ENCODE assay signal across 19 cellular contexts in genomic region chr9:20853866-20854265, GRCh38.
DNase-seq lines count a peak whose midpoint lies in the region; ATAC-seq and TF ChIP-seq lines count a peak whose summit lies in the region.
"Had no signal": no experiment of that assay in that cellular context is flagged by ENCODE, and none has a peak within 500 bp of the region (broad histone marks: within the 10 kb centered on the region; RNA-seq: fewer than 3 reads in every experiment).

No MANE protein-coding gene starts in this region.

- H3K4me1 ChIP-seq in PC-9 (replicated peaks; ENCODE audit: insufficient read depth) (no peaks in the 10 kb centered on the region), sigmoid colon (peaks cover 0 to 10% (median 5%) of the 10 kb centered on the region in 4 donors), heart right ventricle (no peaks in the 10 kb centered on the region)
- H3K4me1 ChIP-seq: Caco-2 had no signal

- no peaks in the 10 kb centered on the region for H3K9me3 Mint-ChIP-seq in endothelial cell (ENCODE audit: unreplicated experiment)
- peaks cover 27% of the 10 kb centered on the region for H3K9me3 Mint-ChIP-seq in osteocyte (ENCODE audit: unreplicated experiment)

- H4K20me1 ChIP-seq in PC-9 (ENCODE audit: insufficient read depth), result no peaks in the 10 kb centered on the region

- no peak for TF ChIP-seq CTCF in endothelial cell (IDR thresholded peaks at IDR 0.05; ENCODE audit: unreplicated experiment)
- TF ChIP-seq CTCF in osteocyte (IDR thresholded peaks at IDR 0.05), result no peak
- no peak for TF ChIP-seq CTCF in PC-9 (conservative IDR thresholded peaks at IDR 0.05)
- no peak for TF ChIP-seq CTCF in sigmoid colon (IDR thresholded peaks at IDR 0.05)
- TF ChIP-seq CTCF in heart right ventricle (IDR thresholded peaks at IDR 0.05), result no peak

- no peaks in the 10 kb centered on the region for H3K27me3 ChIP-seq in PC-9 (ENCODE audit: insufficient read depth, low read depth)
- no peaks in the 10 kb centered on the region for H3K27me3 ChIP-seq in sigmoid colon
- no peaks in the 10 kb centered on the region for H3K27me3 ChIP-seq in heart right ventricle

- H3K36me3 ChIP-seq in SK-N-MC (ENCODE audit: insufficient read depth, low read length) (no peaks in the 10 kb centered on the region), PC-9 (ENCODE audit: low read depth) (no peaks in the 10 kb centered on the region), sigmoid colon (no peaks in the 10 kb centered on the region), heart right ventricle (no peaks in the 10 kb centered on the region)

- TF ChIP-seq EP300 in sigmoid colon (IDR thresholded peaks at IDR 0.05), result no peak

- 87 to 90% methylated on average over 2 of the region's 2 CpGs for WGBS in sigmoid colon, 2 donors
- 65 to 70% methylated on average over 2 of the region's 2 CpGs for WGBS in heart right ventricle, 2 donors

- H3K27me3 Mint-ChIP-seq in endothelial cell (ENCODE audit: unreplicated experiment), result peaks cover 6% of the 10 kb centered on the region
- no peaks in the 10 kb centered on the region for H3K27me3 Mint-ChIP-seq in osteocyte (ENCODE audit: unreplicated experiment)

- H2AFZ ChIP-seq in PC-9, result no peak overlapping the region

- no peak overlapping the region for H3K9ac ChIP-seq in SK-N-MC (ENCODE audit: insufficient read length)
- H3K9ac ChIP-seq: SK-N-SH had no signal

- no peaks in the 10 kb centered on the region for H3K79me2 ChIP-seq in PC-9 (ENCODE audit: low read depth)

- DNase-seq in NCI-H1930 (lab: John Stamatoyannopoulos, UW) (peak; percentile 47 to 74), SK-N-MC (ENCODE audit: low read depth, low spot score) (no peak), endothelial cell (ENCODE audit: low spot score) (no peak), osteocyte (ENCODE audit: extremely low spot score, unreplicated experiment) (no peak), PC-9 (no peak), sigmoid colon (no peak), heart right ventricle (no peak)
- DNase-seq: ACHN, AML-193, Caco-2, DMS153, H7, NCI-H1105 treated with DMSO at 0.1 percent for 48 hours, NCI-H187, NCI-H2171, NCI-H446, SK-N-SH had no signal

- H3F3A ChIP-seq in PC-9 (ENCODE audit: insufficient read depth, low read depth), result no peaks in the 10 kb centered on the region

- H3K4me3 ChIP-seq in SK-N-MC (peak overlapping the region; percentile 12; the same call in 1 of the 2 replicates), PC-9 (no peak overlapping the region), sigmoid colon (no peak overlapping the region), heart right ventricle (no peak overlapping the region)

- intact Hi-C loops in PC-9 (cut with micrococcal nuclease; ENCODE audit: unreplicated experiment), result no loop called here
- intact Hi-C loops in sigmoid colon (cut with DNase I), result loop anchor here (10.0 kb wide), 1 partner anchor 279 kb away; no protein-coding TSS in a partner anchor
- intact Hi-C loops in heart right ventricle (cut with DNase I), result loop anchor here in 1 of 10 donors (10.0 kb wide), 1 partner anchor 49 kb away; no protein-coding TSS in a partner anchor

- CTCF ChIA-PET in PC-9 (lab: Charles Lee), result no interaction called here

- no peak overlapping the region for H3K4me2 ChIP-seq in PC-9
- H3K4me2 ChIP-seq: SK-N-SH had no signal

- peak overlapping the region; percentile 37 for H3K27ac Mint-ChIP-seq in endothelial cell (ENCODE audit: unreplicated experiment)
- H3K27ac Mint-ChIP-seq in osteocyte (ENCODE audit: unreplicated experiment), result peak overlapping the region; percentile 74
- H3K27ac Mint-ChIP-seq: CD14-positive monocyte had no signal

- no peak overlapping the region for H3K4me3 Mint-ChIP-seq in endothelial cell (ENCODE audit: unreplicated experiment)
- no peak overlapping the region for H3K4me3 Mint-ChIP-seq in osteocyte (ENCODE audit: unreplicated experiment)
- H3K4me3 Mint-ChIP-seq: CD14-positive monocyte had no signal

- ATAC-seq in GM21723 (IDR thresholded peaks at IDR 0.05; ENCODE audit: unreplicated experiment) (no peak), heart right ventricle (no peak)

- H3K9me2 ChIP-seq in PC-9 (ENCODE audit: insufficient read depth), result no peaks in the 10 kb centered on the region
- H3K9me2 ChIP-seq: SK-N-SH had no signal

- H3K36me3 Mint-ChIP-seq in endothelial cell (ENCODE audit: low read depth, unreplicated experiment) (peaks cover 10% of the 10 kb centered on the region), osteocyte (ENCODE audit: unreplicated experiment) (peaks cover 25% of the 10 kb centered on the region)

- no TSS peak for BruUV-seq in PC-9 (replicated peaks; lab: Mats Ljungman, UMichigan)

- POLR2A ChIA-PET in PC-9 (lab: Charles Lee; ENCODE audit: unreplicated experiment), result no interaction called here

- TF ChIP-seq POLR2A in sigmoid colon (IDR thresholded peaks at IDR 0.05), result no peak

- peaks cover 13% of the 10 kb centered on the region for H3K4me1 Mint-ChIP-seq in endothelial cell (ENCODE audit: unreplicated experiment)
- peaks cover 31% of the 10 kb centered on the region for H3K4me1 Mint-ChIP-seq in osteocyte (ENCODE audit: unreplicated experiment)
- H3K4me1 Mint-ChIP-seq: CD14-positive monocyte had no signal

- H3K27ac ChIP-seq in SK-N-MC (no peak overlapping the region), PC-9 (no peak overlapping the region), sigmoid colon (no peak overlapping the region), heart right ventricle (no peak overlapping the region)

- H3K9me3 ChIP-seq in SK-N-MC (ENCODE audit: low read depth, low read length) (no peaks in the 10 kb centered on the region; the same call in none of the 2 replicates), PC-9 (ENCODE audit: insufficient read depth, low read depth) (no peaks in the 10 kb centered on the region; the same call in 1 of the 2 replicates), sigmoid colon (no peaks in the 10 kb centered on the region), heart right ventricle (peaks cover 0 to 17% (median 0%) of the 10 kb centered on the region in 11 donors)
- H3K9me3 ChIP-seq: Caco-2, SK-N-SH had no signal

Comparison
In these comparisons a context has a peak if more than half of its experiments do, and no peak if none do; other contexts are left out.
1. DNase-seq: peak in NCI-H1930 (2 of 2); none in SK-N-MC (single experiment), endothelial cell (single experiment), osteocyte (single experiment), PC-9 (0 of 2), sigmoid colon (single experiment) and heart right ventricle (0 of 2).